In the genomic region with DNA sequence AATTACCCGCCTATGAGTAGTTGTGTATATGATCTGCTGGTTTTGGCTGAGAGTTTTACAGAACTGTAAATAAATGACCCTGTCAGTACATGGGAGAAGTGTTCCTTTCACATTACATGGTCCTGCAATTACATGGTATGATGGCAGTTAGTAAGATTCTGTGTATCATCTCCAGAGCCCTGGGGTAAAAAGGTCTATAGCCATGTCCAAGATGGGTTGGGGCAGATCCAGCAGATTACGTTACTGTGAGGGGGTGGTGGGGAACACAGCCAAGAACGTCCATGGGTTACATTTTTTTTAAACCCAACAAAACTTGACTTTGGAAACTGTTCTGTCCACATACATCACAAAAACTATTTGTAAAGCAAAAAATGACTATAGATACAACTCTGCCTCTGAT, we compare ENCODE assay signal across 31 cellular contexts.
"Had no signal": no experiment of that assay in that cellular context is flagged by ENCODE, and none has a peak within 500 bp of the region (broad histone marks: within the 10 kb centered on the region; RNA-seq: fewer than 3 reads in every experiment).

No MANE protein-coding gene starts in this region.

- H3K4me3 Mint-ChIP-seq: activated CD4-positive, alpha-beta memory T cell treated with anti-CD3 and anti-CD28 coated beads for 36 hours; activated CD4-positive, alpha-beta T cell treated with anti-CD3 and anti-CD28 coated beads, Interleukin-2, amount 10 ng/mL, durations not matched to agents 24 days and 14 days; activated naive CD4-positive, alpha-beta T cell treated with anti-CD3 and anti-CD28 coated beads, Interleukin-2, amount 10 ng/mL, durations not matched to agents 7 days and 5 days; activated naive CD8-positive, alpha-beta T cell treated with anti-CD3 and anti-CD28 coated beads, Interleukin-2, amount 10 ng/mL, durations not matched to agents 7 days and 5 days; activated T-helper 1 cell treated with anti-CD3 and anti-CD28 coated beads, Interleukin-12 subunit alpha, Interleukin-12 subunit beta, Interleukin-2, Interleukin-4 antibody, amounts not matched to agents 30 ng/mL and 10 ng/mL and 1 ng/mL, durations not matched to agents 14 hours and 24 hours and 36 hours; dendritic cell treated with granulocyte-macrophage colony-stimulating factor and Interleukin-4, amounts not matched to agents 40 ng/mL and 50 ng/mL, for 4 days; nephron progenitor cell; T-helper 17 cell had no signal

- H3K9me3 ChIP-seq: esophagus muscularis mucosa, heart right ventricle, left ventricle myocardium inferior, neutrophil, ovary, prostate gland, suprapubic skin, tibial artery, upper lobe of right lung had no signal

- H3K4me3 ChIP-seq: esophagus muscularis mucosa, heart right ventricle, left ventricle myocardium inferior, ovary, prostate gland, suprapubic skin, tibial artery, upper lobe of right lung had no signal

- ATAC-seq: activated CD4-positive, CD25-positive, alpha-beta regulatory T cell treated with anti-CD3 and anti-CD28 coated beads, Interleukin-2, amount 50 U/mL, for 24 hours; foreskin keratinocyte; heart right ventricle; sciatic nerve; T-helper 17 cell; upper lobe of right lung had no signal

- H3K9me3 Mint-ChIP-seq: activated CD4-positive, alpha-beta memory T cell treated with anti-CD3 and anti-CD28 coated beads for 36 hours; activated CD4-positive, alpha-beta T cell treated with anti-CD3 and anti-CD28 coated beads, Interleukin-2, amount 10 ng/mL, durations not matched to agents 24 days and 14 days; activated naive CD4-positive, alpha-beta T cell treated with anti-CD3 and anti-CD28 coated beads, Interleukin-2, amount 10 ng/mL, durations not matched to agents 7 days and 5 days; activated naive CD8-positive, alpha-beta T cell treated with anti-CD3 and anti-CD28 coated beads, Interleukin-2, amount 10 ng/mL, durations not matched to agents 7 days and 5 days; activated T-helper 1 cell treated with anti-CD3 and anti-CD28 coated beads, Interleukin-12 subunit alpha, Interleukin-12 subunit beta, Interleukin-2, Interleukin-4 antibody, amounts not matched to agents 30 ng/mL and 10 ng/mL and 1 ng/mL, durations not matched to agents 14 hours and 24 hours and 36 hours; dendritic cell treated with granulocyte-macrophage colony-stimulating factor and Interleukin-4, amounts not matched to agents 40 ng/mL and 50 ng/mL, for 4 days; nephron progenitor cell had no signal

- H3K36me3 ChIP-seq: esophagus muscularis mucosa, heart right ventricle, left ventricle myocardium inferior, neutrophil, ovary, prostate gland, suprapubic skin, tibial artery, upper lobe of right lung, WERI-Rb-1 had no signal

- H3K4me1 Mint-ChIP-seq: activated CD4-positive, alpha-beta T cell treated with anti-CD3 and anti-CD28 coated beads, Interleukin-2, amount 10 ng/mL, durations not matched to agents 24 days and 14 days; activated naive CD4-positive, alpha-beta T cell treated with anti-CD3 and anti-CD28 coated beads, Interleukin-2, amount 10 ng/mL, durations not matched to agents 7 days and 5 days; activated naive CD8-positive, alpha-beta T cell treated with anti-CD3 and anti-CD28 coated beads, Interleukin-2, amount 10 ng/mL, durations not matched to agents 7 days and 5 days had no signal

- H3K27me3 ChIP-seq: ovary had no signal

- H3K36me3 Mint-ChIP-seq: activated CD4-positive, alpha-beta memory T cell treated with anti-CD3 and anti-CD28 coated beads for 36 hours; activated naive CD4-positive, alpha-beta T cell treated with anti-CD3 and anti-CD28 coated beads, Interleukin-2, amount 10 ng/mL, durations not matched to agents 7 days and 5 days; activated naive CD8-positive, alpha-beta T cell treated with anti-CD3 and anti-CD28 coated beads, Interleukin-2, amount 10 ng/mL, durations not matched to agents 7 days and 5 days had no signal

- DNase-seq: activated CD4-positive, alpha-beta memory T cell treated with anti-CD3 and anti-CD28 coated beads for 36 hours; activated CD4-positive, alpha-beta T cell treated with anti-CD3 and anti-CD28 coated beads, Interleukin-2, amount 10 ng/mL, durations not matched to agents 24 days and 14 days; activated CD8-positive, alpha-beta memory T cell treated with anti-CD3 and anti-CD28 coated beads, Interleukin-2, amount 50 U/mL, for 4 hours; activated effector memory CD4-positive, alpha-beta T cell treated with anti-CD3 and anti-CD28 coated beads, Interleukin-2, amount 50 U/mL, for 16 hours; activated naive CD4-positive, alpha-beta T cell treated with anti-CD3 and anti-CD28 coated beads, Interleukin-2, amount 10 ng/mL, durations not matched to agents 7 days and 5 days; activated naive CD8-positive, alpha-beta T cell treated with anti-CD3 and anti-CD28 coated beads, Interleukin-2, amount 10 ng/mL, durations not matched to agents 7 days and 5 days; activated T-cell treated with anti-CD3 and anti-CD28 coated beads, Interleukin-2, amount 50 U/mL, for 1 hour; amygdala; central memory CD4-positive, alpha-beta T cell; foreskin keratinocyte; heart right ventricle; left ventricle myocardium inferior; nephron progenitor cell; ovary; retina; stimulated activated CD4-positive, alpha-beta T cell treated with anti-CD3 and anti-CD28 coated beads, Interleukin-15, amount 100 ng/mL, for 24 hours; stimulated activated CD4-positive, alpha-beta T cell treated with anti-CD3 and anti-CD28 coated beads, Interleukin-2, amount 100 ng/mL, for 24 hours; stimulated activated naive CD4-positive, alpha-beta T cell; T-helper 17 cell; T1000; tibial artery; upper lobe of right lung had no signal

- H3K27ac Mint-ChIP-seq: activated CD4-positive, alpha-beta memory T cell treated with anti-CD3 and anti-CD28 coated beads for 36 hours; activated CD4-positive, alpha-beta T cell treated with anti-CD3 and anti-CD28 coated beads, Interleukin-2, amount 10 ng/mL, durations not matched to agents 24 days and 14 days; activated naive CD4-positive, alpha-beta T cell treated with anti-CD3 and anti-CD28 coated beads, Interleukin-2, amount 10 ng/mL, durations not matched to agents 7 days and 5 days; activated naive CD8-positive, alpha-beta T cell treated with anti-CD3 and anti-CD28 coated beads, Interleukin-2, amount 10 ng/mL, durations not matched to agents 7 days and 5 days; activated T-helper 1 cell treated with anti-CD3 and anti-CD28 coated beads, Interleukin-12 subunit alpha, Interleukin-12 subunit beta, Interleukin-2, Interleukin-4 antibody, amounts not matched to agents 30 ng/mL and 10 ng/mL and 1 ng/mL, durations not matched to agents 14 hours and 24 hours and 36 hours; dendritic cell treated with granulocyte-macrophage colony-stimulating factor and Interleukin-4, amounts not matched to agents 40 ng/mL and 50 ng/mL, for 4 days; nephron progenitor cell; T-helper 17 cell had no signal
